ENCODE assay signal across 9 cellular contexts in genomic region chr21:45543371-45543709, GRCh38. TPM values are rescaled to one million over a fixed set of nuclear protein-coding genes. Genes with fewer than 3 reads are reported as not detected.
DNase-seq lines count a peak whose midpoint lies in the region; ATAC-seq, FAIRE-seq and TF ChIP-seq lines count a peak whose summit lies in the region.
"Had no signal": no experiment of that assay in that cellular context is flagged by ENCODE, and none has a peak within 500 bp of the region (broad histone marks: within the 10 kb centered on the region; RNA-seq: fewer than 3 reads in every experiment).

No MANE protein-coding gene starts in this region.

- peaks cover 3% of the 10 kb centered on the region for H3K9me3 Mint-ChIP-seq in endodermal cell

- peak overlapping the region in 1 of 2 experiments; percentile 77; a peak in 1 of 4 replicates for H3K4me3 ChIP-seq in DND-41 (ENCODE audit: low read depth in 1 of 2, low read length in 2 of 2)
- H3K4me3 ChIP-seq in RWPE2 (ENCODE audit: severe bottlenecking): no peak overlapping the region
- no peak overlapping the region for H3K4me3 ChIP-seq in endodermal cell (ENCODE audit: low read length)
- no peak overlapping the region for H3K4me3 ChIP-seq in pancreas
- H3K4me3 ChIP-seq in tibial nerve: no peak overlapping the region

- peak overlapping the region; percentile 61 for H3K4me3 Mint-ChIP-seq in endodermal cell

- peak; percentile 9 for DNase-seq in DND-41
- peak; percentile 47 for DNase-seq in RWPE2 (ENCODE audit: low spot score)
- peak; percentile 51 for DNase-seq in endodermal cell
- peak in 4 of 6 donors; percentile 18 to 71 (median 40) for DNase-seq in pancreas
- no peak for DNase-seq in GOT3 (lab: John Stamatoyannopoulos, UW)
- DNase-seq in tibial nerve (ENCODE audit: low spot score in 2 of 2): no peak
- no peak for DNase-seq in OCI-M2 (lab: John Stamatoyannopoulos, UW; ENCODE audit: unreplicated experiment)
- no peak for DNase-seq in Kasumi-1 (lab: John Stamatoyannopoulos, UW)

- peak overlapping the region; percentile 72 for H3K4me2 ChIP-seq in DND-41 (ENCODE audit: insufficient read depth, low read length)

- H3K9me3 ChIP-seq in DND-41 (ENCODE audit: insufficient read depth, low read length, severe bottlenecking) (no peaks in the 10 kb centered on the region), RWPE2 (ENCODE audit: severe bottlenecking) (no peaks in the 10 kb centered on the region), endodermal cell (ENCODE audit: control insufficient read depth, low read length) (no peaks in the 10 kb centered on the region), pancreas (no peaks in the 10 kb centered on the region), tibial nerve (no peaks in the 10 kb centered on the region)

- H3K36me3 ChIP-seq in DND-41 (ENCODE audit: insufficient read depth, low read length): peaks cover 30% of the 10 kb centered on the region
- no peaks in the 10 kb centered on the region for H3K36me3 ChIP-seq in RWPE2 (ENCODE audit: low read depth)
- no peaks in the 10 kb centered on the region for H3K36me3 ChIP-seq in endodermal cell (ENCODE audit: control insufficient read depth, insufficient read depth, low read length)
- no peaks in the 10 kb centered on the region for H3K36me3 ChIP-seq in pancreas
- H3K36me3 ChIP-seq in tibial nerve: no peaks in the 10 kb centered on the region

- WGBS in endodermal cell (ENCODE audit: insufficient coverage in 1 of 2, insufficient read length in 1 of 2), 2 experiments: 93 to 94% methylated on average over 10 to 11 of the region's 11 CpGs
- WGBS in pancreas, 2 donors: 89 to 93% methylated on average over 11 of the region's 11 CpGs
- 83 to 87% methylated on average over 11 of the region's 11 CpGs for WGBS in tibial nerve, 2 donors

- H3K27ac Mint-ChIP-seq in endodermal cell: no peak overlapping the region

- H3K4me1 ChIP-seq in DND-41 (ENCODE audit: insufficient read depth, low read length) (peaks cover 42% of the 10 kb centered on the region), RWPE2 (ENCODE audit: insufficient read depth, poor library complexity, severe bottlenecking) (no peaks in the 10 kb centered on the region), endodermal cell (ENCODE audit: control insufficient read depth, insufficient read depth, low read length) (peaks cover 12% of the 10 kb centered on the region), pancreas (no peaks in the 10 kb centered on the region), tibial nerve (peaks cover 0 to 17% (median 10%) of the 10 kb centered on the region in 4 donors)

- intact Hi-C loops in pancreas (cut with DNase I): no loop called here

- no peaks in the 10 kb centered on the region for H3K36me3 Mint-ChIP-seq in endodermal cell (ENCODE audit: low read depth)

- no peak overlapping the region for H2AFZ ChIP-seq in DND-41 (ENCODE audit: low read depth, low read length)

- no peak for TF ChIP-seq EP300 in tibial nerve (IDR thresholded peaks at IDR 0.05)

- FAIRE-seq in pancreas (lab: Jason Lieb, UNC): no peak

- TF ChIP-seq POLR2A in tibial nerve (IDR thresholded peaks at IDR 0.05): no peak

- TF ChIP-seq CTCF in DND-41 (IDR thresholded peaks at IDR 0.05; ENCODE audit: borderline replicate concordance, extremely low read depth, low read length, poor library complexity, severe bottlenecking) (no peak), RWPE2 (IDR thresholded peaks at IDR 0.05; ENCODE audit: poor library complexity, severe bottlenecking) (no peak), endodermal cell (conservative IDR thresholded peaks at IDR 0.05) (no peak), pancreas (IDR thresholded peaks at IDR 0.05) (no peak), tibial nerve (IDR thresholded peaks at IDR 0.05) (no peak)

- H3K27ac ChIP-seq in DND-41 (ENCODE audit: low read length): peak overlapping the region; percentile 46; the same call in 1 of the 2 replicates
- no peak overlapping the region for H3K27ac ChIP-seq in RWPE2 (ENCODE audit: poor library complexity, severe bottlenecking)
- no peak overlapping the region for H3K27ac ChIP-seq in endodermal cell (ENCODE audit: low read depth, low read length)
- no peak overlapping the region for H3K27ac ChIP-seq in pancreas
- H3K27ac ChIP-seq in tibial nerve: peak overlapping the region in 1 of 4 donors; percentile 85

- H3K27me3 Mint-ChIP-seq in endodermal cell (ENCODE audit: insufficient read depth): peaks cover 16% of the 10 kb centered on the region

- no peak for ATAC-seq in DND-41 (ENCODE audit: insufficient read depth, low read depth)
- ATAC-seq in RWPE2 (ENCODE audit: low read depth): no peak
- ATAC-seq in pancreas: no peak
- ATAC-seq: Panc1 had no signal

- H3K27me3 ChIP-seq in DND-41 (ENCODE audit: insufficient read depth, low read length, poor library complexity): no peaks in the 10 kb centered on the region
- H3K27me3 ChIP-seq in RWPE2 (ENCODE audit: insufficient read depth, poor library complexity, severe bottlenecking): no peaks in the 10 kb centered on the region
- H3K27me3 ChIP-seq in endodermal cell (ENCODE audit: control insufficient read depth, insufficient read depth, low read length, poor library complexity, severe bottlenecking): no peaks in the 10 kb centered on the region
- H3K27me3 ChIP-seq in pancreas: no peaks in the 10 kb centered on the region
- H3K27me3 ChIP-seq in tibial nerve: no peaks in the 10 kb centered on the region

- H3K79me2 ChIP-seq in DND-41 (ENCODE audit: insufficient read depth, low read length): peaks cover 35% of the 10 kb centered on the region

- H3K4me1 Mint-ChIP-seq in endodermal cell: peaks cover 4% of the 10 kb centered on the region

- H4K20me1 ChIP-seq in DND-41 (ENCODE audit: insufficient read depth, low read length): peaks cover 33% of the 10 kb centered on the region

- H3K9ac ChIP-seq in DND-41 (ENCODE audit: low read depth, low read length) (peak overlapping the region; percentile 66; the same call in 1 of the 2 replicates), endodermal cell (ENCODE audit: extremely low read depth, low read length, poor library complexity, severe bottlenecking) (no peak overlapping the region)

RNA-seq across cellular contexts. Expression of gene SLC19A1, which starts 1.1 kb away (rescaled TPM):
- total RNA-seq in endodermal cell (10 to 100 TPM; 28.8 to 29.4 TPM), pancreas (1 to 10 TPM; 4.4 to 5.9 (median 4.9) TPM), tibial nerve (10 to 100 TPM in 3 of 4 donors, 1 to 10 TPM in 1; 3.3 to 27.9 (median 11.4) TPM)
- polyA plus RNA-seq in endodermal cell (2013, experiment 1 of 2): 19.9 TPM
- polyA plus RNA-seq in endodermal cell (2013, experiment 2 of 2): 16.4 TPM
- polyA plus RNA-seq in pancreas: 10 to 100 TPM in 1 of 2 donors, 1 to 10 TPM in 1; 9.8 to 11.2 TPM

Comparison
In these comparisons a context has a peak if more than half of its experiments do, and no peak if none do; other contexts are left out.
1. DNase-seq: peak in DND-41 (single experiment), RWPE2 (single experiment), endodermal cell (single experiment) and pancreas (4 of 6); none in GOT3 (single experiment), tibial nerve (0 of 2), OCI-M2 (single experiment) and Kasumi-1 (0 of 2).